27 cellular contexts compared by ENCODE assay signal in genomic region chr15:65026756-65027155, GRCh38. TPM values are rescaled to one million over a fixed set of nuclear protein-coding genes. Genes with fewer than 3 reads are reported as not detected.
DNase-seq lines count a peak whose midpoint lies in the region; ATAC-seq, FAIRE-seq and TF ChIP-seq lines count a peak whose summit lies in the region.
"Had no signal": no experiment of that assay in that cellular context is flagged by ENCODE, and none has a peak within 500 bp of the region (broad histone marks: within the 10 kb centered on the region; RNA-seq: fewer than 3 reads in every experiment).

No MANE protein-coding gene starts in this region.

- TF ChIP-seq CTCF in type B pancreatic cell (conservative IDR thresholded peaks at IDR 0.05), result no peak

- no peak for FAIRE-seq in GM12891 (lab: Jason Lieb, UNC)
- FAIRE-seq: D721Med, K562 had no signal

- TF ChIP-seq POLR2A in GM12891 (IDR thresholded peaks at IDR 0.05; ENCODE audit: low read depth, low read length), result no peak

- CTCF ChIA-PET in activated CD8-positive, alpha-beta T cell treated with anti-CD3 and anti-CD28 coated beads, Interleukin-2, amount 10 ng/mL, durations not matched to agents 7 days and 5 days (lab: Charles Lee), result interaction anchor here (0.9 to 1.0 kb wide), 2 partner anchors 24 to 60 kb away, joined by 3 read pairs; no protein-coding TSS in a partner anchor

- H3K27me3 Mint-ChIP-seq in activated T-cell treated with anti-CD3 and anti-CD28 coated beads, Interleukin-2, amount 50 U/mL, for 24 hours, result peaks cover 5% of the 10 kb centered on the region
- H3K27me3 Mint-ChIP-seq in type B pancreatic cell, result no peaks in the 10 kb centered on the region
- H3K27me3 Mint-ChIP-seq in activated CD8-positive, alpha-beta T cell treated with anti-CD3 and anti-CD28 coated beads, Interleukin-2, amount 10 ng/mL, durations not matched to agents 7 days and 5 days (ENCODE audit: low read depth), result peaks cover 9% of the 10 kb centered on the region

- no peaks in the 10 kb centered on the region for H3K9me3 Mint-ChIP-seq in activated T-cell treated with anti-CD3 and anti-CD28 coated beads, Interleukin-2, amount 50 U/mL, for 24 hours
- no peaks in the 10 kb centered on the region for H3K9me3 Mint-ChIP-seq in type B pancreatic cell
- H3K9me3 Mint-ChIP-seq in activated CD8-positive, alpha-beta T cell treated with anti-CD3 and anti-CD28 coated beads, Interleukin-2, amount 10 ng/mL, durations not matched to agents 7 days and 5 days (ENCODE audit: insufficient read depth), result no peaks in the 10 kb centered on the region

- H3K4me3 Mint-ChIP-seq in activated T-cell treated with anti-CD3 and anti-CD28 coated beads, Interleukin-2, amount 50 U/mL, for 24 hours, result no peak overlapping the region
- H3K4me3 Mint-ChIP-seq in type B pancreatic cell, result peak overlapping the region; percentile 39
- H3K4me3 Mint-ChIP-seq in activated CD8-positive, alpha-beta T cell treated with anti-CD3 and anti-CD28 coated beads, Interleukin-2, amount 10 ng/mL, durations not matched to agents 7 days and 5 days, result no peak overlapping the region

- peak overlapping the region; percentile 12 for H3K27ac Mint-ChIP-seq in activated T-cell treated with anti-CD3 and anti-CD28 coated beads, Interleukin-2, amount 50 U/mL, for 24 hours
- no peak overlapping the region for H3K27ac Mint-ChIP-seq in type B pancreatic cell
- H3K27ac Mint-ChIP-seq in activated CD8-positive, alpha-beta T cell treated with anti-CD3 and anti-CD28 coated beads, Interleukin-2, amount 10 ng/mL, durations not matched to agents 7 days and 5 days, result no peak overlapping the region

- DNase-seq in activated T-cell treated with anti-CD3 and anti-CD28 coated beads, Interleukin-2, amount 50 U/mL, for 24 hours, result no peak
- DNase-seq in activated T-cell treated with anti-CD3 and anti-CD28 coated beads, Interleukin-2, amount 50 U/mL, for 48 hours, result no peak
- DNase-seq in RPMI7951 (ENCODE audit: low read depth), result peak; percentile 28
- peak; percentile 27 for DNase-seq in kidney tubule cell (ENCODE audit: low spot score)
- DNase-seq in type B pancreatic cell (ENCODE audit: extremely low spot score, unreplicated experiment), result no peak
- no peak for DNase-seq in activated CD8-positive, alpha-beta T cell treated with anti-CD3 and anti-CD28 coated beads, Interleukin-2, amount 10 ng/mL, durations not matched to agents 7 days and 5 days
- no peak for DNase-seq in DMS53 treated with DMSO at 0.1 percent for 48 hours (lab: John Stamatoyannopoulos, UW; ENCODE audit: unreplicated experiment)
- no peak for DNase-seq in GM12891 (ENCODE audit: insufficient read length, low spot score)
- DNase-seq: 8988T, GM23248, H7, MV-4-11, NCI-H1105, NCI-H1436 treated with DMSO at 0.1 percent for 48 hours, NCI-H187 treated with DMSO at 0.1 percent for 48 hours, NCI-H2171 treated with DMSO at 0.1 percent for 48 hours, NCI-H524, NCI-H774, SHP77 had no signal

- POLR2A ChIA-PET in activated CD8-positive, alpha-beta T cell treated with anti-CD3 and anti-CD28 coated beads, Interleukin-2, amount 10 ng/mL, durations not matched to agents 7 days and 5 days (lab: Charles Lee), result no interaction called here

- H3K4me1 Mint-ChIP-seq in activated T-cell treated with anti-CD3 and anti-CD28 coated beads, Interleukin-2, amount 50 U/mL, for 24 hours (ENCODE audit: low read depth), result peaks cover 21% of the 10 kb centered on the region
- peaks cover 16% of the 10 kb centered on the region for H3K4me1 Mint-ChIP-seq in type B pancreatic cell (ENCODE audit: unreplicated experiment)
- H3K4me1 Mint-ChIP-seq in activated CD8-positive, alpha-beta T cell treated with anti-CD3 and anti-CD28 coated beads, Interleukin-2, amount 10 ng/mL, durations not matched to agents 7 days and 5 days (ENCODE audit: low read depth), result peaks cover 13% of the 10 kb centered on the region

- no peak for ATAC-seq in activated CD8-positive, alpha-beta T cell treated with anti-CD3 and anti-CD28 coated beads, Interleukin-2, amount 10 ng/mL, durations not matched to agents 7 days and 5 days
- ATAC-seq: K562 had no signal

- H3K36me3 Mint-ChIP-seq in activated T-cell treated with anti-CD3 and anti-CD28 coated beads, Interleukin-2, amount 50 U/mL, for 24 hours (ENCODE audit: low read depth), result peaks cover 49% of the 10 kb centered on the region
- peaks cover 13% of the 10 kb centered on the region for H3K36me3 Mint-ChIP-seq in type B pancreatic cell
- peaks cover 23% of the 10 kb centered on the region for H3K36me3 Mint-ChIP-seq in activated CD8-positive, alpha-beta T cell treated with anti-CD3 and anti-CD28 coated beads, Interleukin-2, amount 10 ng/mL, durations not matched to agents 7 days and 5 days (ENCODE audit: low read depth)

TF ChIP-seq in GM12891, 5 proteins besides CTCF, POLR2A, EP300 and RAD21:
- no peak for TF ChIP-seq POU2F2 (IDR thresholded peaks at IDR 0.05; ENCODE audit: low read depth, low read length)
- no peak for TF ChIP-seq PAX5 (IDR thresholded peaks at IDR 0.05; ENCODE audit: insufficient read depth, low read length, severe bottlenecking)
- no peak for TF ChIP-seq SPI1 (IDR thresholded peaks at IDR 0.05; ENCODE audit: low read depth, low read length)
- no peak for TF ChIP-seq POLR2AphosphoS5 (IDR thresholded peaks at IDR 0.05; ENCODE audit: low read depth, low read length)
- TF ChIP-seq TAF1 (IDR thresholded peaks at IDR 0.05; ENCODE audit: low read depth, low read length), result no peak

RNA-seq across cellular contexts. Expression of gene MTFMT, which starts 2.7 kb away (rescaled TPM):
- 23.8 and 27.9 TPM in 2 replicates for total RNA-seq in RPMI7951 (2014; rRNA removed; shearing (Covaris generic))
- 19.2 and 19.5 TPM in 2 replicates for total RNA-seq in type B pancreatic cell (ENCODE audit: low replicate concordance)
- 10 to 100 TPM; 16.2 to 19.3 TPM for total RNA-seq in activated CD8-positive, alpha-beta T cell treated with anti-CD3 and anti-CD28 coated beads, Interleukin-2, amount 10 ng/mL, durations not matched to agents 7 days and 5 days
- 8.9 TPM for polyA plus RNA-seq in GM12891 (2012; ENCODE audit: low read depth, missing spikeins)

RNA-seq across cellular contexts. Expression of gene SLC51B, which starts 18.4 kb away (rescaled TPM):
- total RNA-seq in RPMI7951 (2014; rRNA removed; shearing (Covaris generic)), result not detected in 2 replicates
- total RNA-seq in type B pancreatic cell (ENCODE audit: low replicate concordance), result 1.2 and 5.7 TPM in 2 replicates
- not detected for total RNA-seq in activated CD8-positive, alpha-beta T cell treated with anti-CD3 and anti-CD28 coated beads, Interleukin-2, amount 10 ng/mL, durations not matched to agents 7 days and 5 days
- not detected for polyA plus RNA-seq in GM12891 (2012; ENCODE audit: low read depth, missing spikeins)
- total RNA-seq: Daoy, G401, GM23248, H7, K562, MCF 10A had no signal
- polyA plus RNA-seq: BJ, GM23248, K562 had no signal

RNA-seq across cellular contexts. Expression of gene SPG21, which starts 37.0 kb away (rescaled TPM):
- total RNA-seq in RPMI7951 (2014; rRNA removed; shearing (Covaris generic)), result 80.7 and 94.9 TPM in 2 replicates
- total RNA-seq in type B pancreatic cell (ENCODE audit: low replicate concordance), result 77.0 and 80.7 TPM in 2 replicates
- 10 to 100 TPM; 53.8 to 55.1 TPM for total RNA-seq in activated CD8-positive, alpha-beta T cell treated with anti-CD3 and anti-CD28 coated beads, Interleukin-2, amount 10 ng/mL, durations not matched to agents 7 days and 5 days
- polyA plus RNA-seq in GM12891 (2012; ENCODE audit: low read depth, missing spikeins), result 43.5 TPM

RNA-seq across cellular contexts. Expression of gene RASL12, which starts 41.0 kb away (rescaled TPM):
- total RNA-seq in RPMI7951 (2014; rRNA removed; shearing (Covaris generic)), result 0.39 and 0.48 TPM in 2 replicates
- 0.33 and 4.0 TPM in 2 replicates for total RNA-seq in type B pancreatic cell (ENCODE audit: low replicate concordance)
- total RNA-seq in activated CD8-positive, alpha-beta T cell treated with anti-CD3 and anti-CD28 coated beads, Interleukin-2, amount 10 ng/mL, durations not matched to agents 7 days and 5 days, result not detected
- polyA plus RNA-seq in GM12891 (2012; ENCODE audit: low read depth, missing spikeins), result 0.18 TPM
- total RNA-seq: G401, GM23248, HT-29, K562, LHCN-M2, MCF 10A had no signal
- polyA plus RNA-seq: GM23248, K562 had no signal

RNA-seq across cellular contexts. Expression of gene KBTBD13, which starts 49.8 kb away (rescaled TPM):
- not detected in 2 replicates for total RNA-seq in RPMI7951 (2014; rRNA removed; shearing (Covaris generic))
- not detected in 2 replicates for total RNA-seq in type B pancreatic cell (ENCODE audit: low replicate concordance)
- total RNA-seq in activated CD8-positive, alpha-beta T cell treated with anti-CD3 and anti-CD28 coated beads, Interleukin-2, amount 10 ng/mL, durations not matched to agents 7 days and 5 days, result not detected
- polyA plus RNA-seq in GM12891 (2012; ENCODE audit: low read depth, missing spikeins), result 0.22 TPM
- total RNA-seq: Daoy, G401, GM23248, HT-29, LHCN-M2, MCF 10A had no signal
- polyA plus RNA-seq: BJ, GM23248 had no signal

Comparison
In these comparisons a context has a peak if more than half of its experiments do, and no peak if none do; other contexts are left out.
1. DNase-seq: peak in RPMI7951 (single experiment) and kidney tubule cell (single experiment); none in activated T-cell treated with anti-CD3 and anti-CD28 coated beads, Interleukin-2, amount 50 U/mL, for 24 hours (single experiment), activated T-cell treated with anti-CD3 and anti-CD28 coated beads, Interleukin-2, amount 50 U/mL, for 48 hours (0 of 2), type B pancreatic cell (single experiment), activated CD8-positive, alpha-beta T cell treated with anti-CD3 and anti-CD28 coated beads, Interleukin-2, amount 10 ng/mL, durations not matched to agents 7 days and 5 days (single experiment), DMS53 treated with DMSO at 0.1 percent for 48 hours (single experiment) and GM12891 (single experiment).